In genomic region chr18:47226660-47227059, GRCh38 we compare ENCODE assay signal across 2 cellular contexts.
TF ChIP-seq lines count a peak whose summit lies in the region.

No MANE protein-coding gene starts in this region.

TF ChIP-seq in GM23338, 12 proteins besides CTCF, POLR2A, EP300 and RAD21 (continued from another document):
- no peak for TF ChIP-seq REST (IDR thresholded peaks at IDR 0.05; ENCODE audit: unreplicated experiment)
- no peak for TF ChIP-seq POLR2AphosphoS5 (IDR thresholded peaks at IDR 0.05; ENCODE audit: low read depth)
- no peak for TF ChIP-seq EZH2phosphoT487 (IDR thresholded peaks at IDR 0.05; ENCODE audit: unreplicated experiment)
- TF ChIP-seq EZH2 (IDR thresholded peaks at IDR 0.05; ENCODE audit: low read depth, unreplicated experiment), result no peak
- no peak for TF ChIP-seq STAT1 (IDR thresholded peaks at IDR 0.05; ENCODE audit: unreplicated experiment)
- TF ChIP-seq NANOG (IDR thresholded peaks at IDR 0.05; ENCODE audit: borderline replicate concordance), result no peak
TF ChIP-seq in GM23338: peak in this region for 0.

TF ChIP-seq in IMR-90, 13 proteins besides CTCF, POLR2A, EP300 and RAD21 (continued from another document):
- TF ChIP-seq MAZ (IDR thresholded peaks at IDR 0.05; ENCODE audit: borderline replicate concordance, low read depth, low read length) (no peak), USF2 (IDR thresholded peaks at IDR 0.05; ENCODE audit: low read depth, low read length) (no peak), MAFK (IDR thresholded peaks at IDR 0.05; ENCODE audit: low read depth, low read length) (no peak), SMC3 (IDR thresholded peaks at IDR 0.05; ENCODE audit: low read depth, low read length) (no peak), BHLHE40 (IDR thresholded peaks at IDR 0.05; ENCODE audit: low read depth, low read length) (no peak), FOS (IDR thresholded peaks at IDR 0.05; ENCODE audit: low read depth, low read length) (no peak), ELK1 (IDR thresholded peaks at IDR 0.05; ENCODE audit: borderline replicate concordance, low read depth, low read length) (no peak)
TF ChIP-seq in IMR-90: peak in this region for 0.
